20 cellular contexts compared by ENCODE assay signal in the genomic region with DNA sequence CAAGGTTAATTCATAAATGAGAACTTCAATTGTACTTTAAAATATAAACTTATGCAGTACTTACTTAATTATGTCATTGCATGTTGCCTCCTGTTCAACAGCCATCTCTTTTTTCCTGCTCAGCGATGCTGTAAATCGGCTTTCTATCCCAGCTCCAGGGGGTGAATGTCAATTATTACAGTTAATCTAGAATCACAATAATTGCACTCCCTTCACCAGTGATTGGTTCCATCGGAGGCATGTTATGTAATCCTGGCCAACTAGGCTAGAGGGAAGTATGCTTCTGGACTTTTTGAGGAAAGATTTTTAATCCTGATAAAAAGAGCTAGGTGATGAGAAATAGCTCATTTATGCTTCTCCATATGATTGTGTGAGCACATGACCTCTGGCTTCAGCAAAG. TPM values are rescaled to one million over a fixed set of nuclear protein-coding genes. Genes with fewer than 3 reads are reported as not detected.
"Had no signal": no experiment of that assay in that cellular context is flagged by ENCODE, and none has a peak within 500 bp of the region (broad histone marks: within the 10 kb centered on the region; RNA-seq: fewer than 3 reads in every experiment).

No MANE protein-coding gene starts in this region.

- H3K4me1 ChIP-seq: ascending aorta, colonic mucosa, lower lobe of right lung, parathyroid adenoma, tibial artery had no signal

- H3K9ac ChIP-seq: parathyroid adenoma had no signal

- DNase-seq: activated CD4-positive, alpha-beta T cell treated with anti-CD3 and anti-CD28 coated beads for 1 hour; activated CD8-positive, alpha-beta memory T cell treated with anti-CD3 and anti-CD28 coated beads for 24 hours; activated CD8-positive, alpha-beta memory T cell treated with anti-CD3 and anti-CD28 coated beads, Interleukin-2, amount 50 U/mL, for 48 hours; activated effector memory CD4-positive, alpha-beta T cell treated with anti-CD3 and anti-CD28 coated beads, Interleukin-2, amount 50 U/mL, for 16 hours; activated naive CD4-positive, alpha-beta T cell treated with anti-CD3 and anti-CD28 coated beads, Interleukin-2, amount 50 U/mL, for 16 hours; activated T-cell treated with anti-CD3 and anti-CD28 coated beads, Interleukin-2, amount 50 U/mL, for 48 hours; colonic mucosa; endodermal cell; foreskin fibroblast; left colon; lower lobe of right lung; right cardiac atrium; stimulated activated naive CD8-positive, alpha-beta T cell treated with anti-CD3 and anti-CD28 coated beads, Interleukin-15, Interleukin-2, amounts not matched to agents 100 U/mL and 50 U/mL, for 24 hours; substantia nigra; tibial artery had no signal

- H3K9me3 ChIP-seq: ascending aorta, colonic mucosa, lower lobe of right lung, neutrophil had no signal

- H3K27ac ChIP-seq: ascending aorta, colonic mucosa, epithelial cell of prostate, lower lobe of right lung, neutrophil, parathyroid adenoma, tibial artery had no signal

- ATAC-seq: left colon; lower lobe of right lung; natural killer cell treated with Interleukin-12 subunit alpha and Interleukin-12 subunit beta and Interleukin-15 and Interleukin-18, amount 100 ng/mL, for 72 hours; right cardiac atrium; stimulated activated naive CD8-positive, alpha-beta T cell treated with anti-CD3 and anti-CD28 coated beads, Interleukin-15, Interleukin-2, amounts not matched to agents 100 U/mL and 50 U/mL, for 24 hours had no signal

- H3K36me3 ChIP-seq: ascending aorta, colonic mucosa, lower lobe of right lung, neutrophil, tibial artery had no signal

- H2AFZ ChIP-seq: parathyroid adenoma had no signal

- H3K4me3 ChIP-seq: ascending aorta, colonic mucosa, lower lobe of right lung, tibial artery had no signal

- H3K27me3 ChIP-seq: ascending aorta, colonic mucosa, neutrophil, tibial artery had no signal

- H3K79me2 ChIP-seq: parathyroid adenoma had no signal

RNA-seq across cellular contexts. Expression of a gene that starts 53.8 kb away (rescaled TPM):
- total RNA-seq: natural killer cell treated with Interleukin-12 subunit alpha and Interleukin-12 subunit beta and Interleukin-15 and Interleukin-18, amount 100 ng/mL, for 72 hours had no signal
